ENCODE assay signal across 1 cellular context in genomic region chr14:68797180-68797670, GRCh38.
TF ChIP-seq lines count a peak whose summit lies in the region.

No MANE protein-coding gene starts in this region.

TF ChIP-seq in H1, 55 proteins besides CTCF, POLR2A, EP300 and RAD21 (continued from another document):
- TF ChIP-seq FOSL1 (IDR thresholded peaks at IDR 0.05; ENCODE audit: insufficient read depth, low read depth, low read length) (no peak), TAF1 (IDR thresholded peaks at IDR 0.05; ENCODE audit: low read depth, low read length) (peak; percentile 51; the same call in 1 of the 2 replicates), GABPA (IDR thresholded peaks at IDR 0.05; ENCODE audit: borderline replicate concordance, insufficient read depth, low read length) (no peak), HDAC2 (IDR thresholded peaks at IDR 0.05; ENCODE audit: borderline replicate concordance in 1 of 2, low read depth in 2 of 2, low read length in 2 of 2) (peak in 1 of 2 experiments; percentile 77; a peak in 1 of 4 replicates), GTF2F1 (IDR thresholded peaks at IDR 0.05; ENCODE audit: borderline replicate concordance, low read depth, low read length) (no peak), MAX (IDR thresholded peaks at IDR 0.05) (no peak; the same call in 1 of the 2 replicates)
